Comparison of ENCODE assay signal across 1 cellular context in genomic region chr10:13417459-13418126, GRCh38.
A peak's percentile ranks its signal among the peaks of the same experiment; 100 is the strongest.
TF ChIP-seq lines count a peak whose summit lies in the region.

No MANE protein-coding gene starts in this region.

TF ChIP-seq in K562, 482 proteins besides CTCF, POLR2A, EP300 and RAD21 (continued from another document and continues in another):
- TF ChIP-seq ATF2 (CRISPR knock-in tag; IDR thresholded peaks at IDR 0.05) (no peak), ADNP (tag; IDR thresholded peaks at IDR 0.05) (no peak), MIER1 (IDR thresholded peaks at IDR 0.05; ENCODE audit: low read depth) (no peak), PRMT5 (CRISPR knock-in tag; IDR thresholded peaks at IDR 0.05) (no peak), RBM14 (IDR thresholded peaks at IDR 0.05; ENCODE audit: borderline replicate concordance, insufficient read depth, low read depth, low read length) (no peak), SRSF9 (IDR thresholded peaks at IDR 0.05; ENCODE audit: borderline replicate concordance, low read depth, low read length) (no peak), L3MBTL2 (IDR thresholded peaks at IDR 0.05) (peak; percentile 93), ID3 (CRISPR knock-in tag; IDR thresholded peaks at IDR 0.05) (no peak), ID3 (tag; IDR thresholded peaks at IDR 0.05) (peak; percentile 88), ARID2 (IDR thresholded peaks at IDR 0.05) (no peak), HNRNPLL (IDR thresholded peaks at IDR 0.05; ENCODE audit: low read depth, low read length, poor library complexity, severe bottlenecking) (no peak), ZNF124 (CRISPR knock-in tag; IDR thresholded peaks at IDR 0.05) (no peak), MEIS2 (IDR thresholded peaks at IDR 0.05; ENCODE audit: partially characterized antibody) (peak; percentile 63), TEAD2 (tag; IDR thresholded peaks at IDR 0.05) (no peak), MTF1 (CRISPR knock-in tag; IDR thresholded peaks at IDR 0.05; ENCODE audit: borderline replicate concordance) (no peak), RREB1 (CRISPR knock-in tag; IDR thresholded peaks at IDR 0.05) (no peak), CBX1 (IDR thresholded peaks at IDR 0.05; ENCODE audit: low read depth) (no peak), MAFK (IDR thresholded peaks at IDR 0.05; ENCODE audit: low read length) (no peak), ILF3 (IDR thresholded peaks at IDR 0.05; ENCODE audit: borderline replicate concordance) (no peak), PURB (CRISPR knock-in tag; IDR thresholded peaks at IDR 0.05; ENCODE audit: low read depth) (no peak), MITF (IDR thresholded peaks at IDR 0.05) (no peak), ZNF212 (CRISPR knock-in tag; IDR thresholded peaks at IDR 0.05) (no peak; the same call in 1 of the 2 replicates), ZNF695 (CRISPR knock-in tag; IDR thresholded peaks at IDR 0.05) (no peak), ZFX (CRISPR knock-in tag; IDR thresholded peaks at IDR 0.05) (peak; percentile 86), SMARCB1 (IDR thresholded peaks at IDR 0.05; ENCODE audit: insufficient read length, low read depth) (no peak), ZNF274 (IDR thresholded peaks at IDR 0.05; ENCODE audit: borderline replicate concordance, low read depth, low read length) (no peak), ZNF3 (CRISPR knock-in tag; IDR thresholded peaks at IDR 0.05) (no peak), BACH1 (tag; IDR thresholded peaks at IDR 0.05) (no peak), ZNF146 (CRISPR knock-in tag; IDR thresholded peaks at IDR 0.05; ENCODE audit: unreplicated experiment) (no peak), NR2C2 (CRISPR knock-in tag; IDR thresholded peaks at IDR 0.05) (no peak), NR2C2 (tag; IDR thresholded peaks at IDR 0.05) (no peak), NUFIP1 (IDR thresholded peaks at IDR 0.05; ENCODE audit: partially characterized antibody) (no peak), PHF8 (IDR thresholded peaks at IDR 0.05; ENCODE audit: borderline replicate concordance, low read length) (no peak; the same call in 1 of the 2 replicates), ZNF644 (tag; IDR thresholded peaks at IDR 0.05; ENCODE audit: low read depth) (0 out of 2 replicates have a peak, but pooled peaks have one; percentile 23), KLF1 (tag; IDR thresholded peaks at IDR 0.05) (no peak), ZFP91 (CRISPR knock-in tag; IDR thresholded peaks at IDR 0.05) (no peak), RBM25 (IDR thresholded peaks at IDR 0.05; ENCODE audit: low read depth, low read length, severe bottlenecking) (no peak), ILK (tag; IDR thresholded peaks at IDR 0.05; ENCODE audit: borderline replicate concordance, low read depth) (no peak), ZNF384 (IDR thresholded peaks at IDR 0.05; ENCODE audit: low read depth, low read length) (no peak), EGR1 (conservative IDR thresholded peaks at IDR 0.05) (peak; percentile 84), TBL1XR1 (IDR thresholded peaks at IDR 0.05; ENCODE audit: low read length in 2 of 2) (no peak), THAP7 (CRISPR knock-in tag; IDR thresholded peaks at IDR 0.05) (no peak), BRF2 (IDR thresholded peaks at IDR 0.05; ENCODE audit: borderline replicate concordance, insufficient read depth, insufficient read length) (no peak), SIRT6 (IDR thresholded peaks at IDR 0.05; ENCODE audit: low read depth, low read length) (no peak), IRF2 (CRISPR knock-in tag; IDR thresholded peaks at IDR 0.05) (no peak), TEAD1 (CRISPR knock-in tag; IDR thresholded peaks at IDR 0.05) (peak; percentile 7 to 78; a peak in 1 of 4 replicates), NR4A1 (CRISPR knock-in tag; IDR thresholded peaks at IDR 0.05) (no peak), NR4A1 (tag; IDR thresholded peaks at IDR 0.05) (peak; percentile 86), ZEB2 (IDR thresholded peaks at IDR 0.05) (peak; percentile 69; the same call in 1 of the 2 replicates), CBFA2T2 (conservative IDR thresholded peaks at IDR 0.05) (peak; percentile 6; the same call in 1 of the 2 replicates), NFRKB (IDR thresholded peaks at IDR 0.05; ENCODE audit: low read depth) (peak; percentile 79; the same call in 1 of the 2 replicates), RFX7 (CRISPR knock-in tag; IDR thresholded peaks at IDR 0.05) (no peak), THRA (IDR thresholded peaks at IDR 0.05) (no peak), FOXJ2 (tag; IDR thresholded peaks at IDR 0.05) (0 out of 2 replicates have a peak, but pooled peaks have one; percentile 47), E2F5 (CRISPR knock-in tag; IDR thresholded peaks at IDR 0.05) (no peak), NFE2L1 (tag; IDR thresholded peaks at IDR 0.05; ENCODE audit: borderline replicate concordance, low read depth) (no peak), SRSF3 (IDR thresholded peaks at IDR 0.05; ENCODE audit: insufficient read depth, low read length) (no peak), GTF2A2 (tag; IDR thresholded peaks at IDR 0.05) (no peak), THRB (CRISPR knock-in tag; conservative IDR thresholded peaks at IDR 0.05) (0 out of 2 replicates have a peak, but pooled peaks have one; percentile 18), MAX (CRISPR knock-in tag; IDR thresholded peaks at IDR 0.05) (peak; percentile 77)
